Comparison of ENCODE assay signal across 8 cellular contexts in genomic region chr1:230425252-230426061, GRCh38. TPM values are rescaled to one million over a fixed set of nuclear protein-coding genes. Genes with fewer than 3 reads are reported as not detected.
DNase-seq lines count a peak whose midpoint lies in the region; ATAC-seq and TF ChIP-seq lines count a peak whose summit lies in the region.

No MANE protein-coding gene starts in this region.

- peaks cover 2% of the 10 kb centered on the region for H3K36me3 Mint-ChIP-seq in activated CD8-positive, alpha-beta memory T cell treated with anti-CD3 and anti-CD28 coated beads, Interleukin-2, amount 10 ng/mL, durations not matched to agents 7 days and 5 days

- H3K27me3 Mint-ChIP-seq in activated CD8-positive, alpha-beta memory T cell treated with anti-CD3 and anti-CD28 coated beads, Interleukin-2, amount 10 ng/mL, durations not matched to agents 7 days and 5 days = peaks cover 65% of the 10 kb centered on the region

- H3K36me3 ChIP-seq in Peyer's patch (no peaks in the 10 kb centered on the region), heart left ventricle (no peaks in the 10 kb centered on the region)

- H3K4me3 ChIP-seq in Peyer's patch (peak overlapping the region in 3 of 4 donors; percentile 29 to 75 (median 45)), heart left ventricle (peak overlapping the region; percentile 9 to 67 (median 46)), skin epidermis (peak overlapping the region; percentile 9 to 53 (median 30))

- peaks cover under 1% of the 10 kb centered on the region for H3K9me3 Mint-ChIP-seq in activated CD8-positive, alpha-beta memory T cell treated with anti-CD3 and anti-CD28 coated beads, Interleukin-2, amount 10 ng/mL, durations not matched to agents 7 days and 5 days (ENCODE audit: low read depth)

- H3K27me3 ChIP-seq in Peyer's patch (peaks cover 0 to 34% of the 10 kb centered on the region in 2 donors), heart left ventricle (peaks cover 0 to 69% (median 24%) of the 10 kb centered on the region in 9 donors)

- DNase-seq in NCI-H345 (lab: John Stamatoyannopoulos, UW) (peak; percentile 25), NCI-H345 treated with DMSO at 0.1 percent for 48 hours (lab: John Stamatoyannopoulos, UW; ENCODE audit: unreplicated experiment) (no peak), Peyer's patch (no peak), heart left ventricle (peak in 1 of 5 donors; percentile 63)
- no peak for DNase-seq in activated CD8-positive, alpha-beta memory T cell treated with anti-CD3 and anti-CD28 coated beads, Interleukin-2, amount 10 ng/mL, durations not matched to agents 7 days and 5 days

- TF ChIP-seq POLR2A in Peyer's patch (IDR thresholded peaks at IDR 0.05) = no peak
- no peak for TF ChIP-seq POLR2A in heart left ventricle (IDR thresholded peaks at IDR 0.05)

- H3K9me3 ChIP-seq in Peyer's patch (no peaks in the 10 kb centered on the region), heart left ventricle (no peaks in the 10 kb centered on the region)

- no peak for TF ChIP-seq CTCF in Peyer's patch (IDR thresholded peaks at IDR 0.05)
- no peak for TF ChIP-seq CTCF in heart left ventricle (IDR thresholded peaks at IDR 0.05)

- H3K27ac ChIP-seq in Peyer's patch = no peak overlapping the region
- no peak overlapping the region for H3K27ac ChIP-seq in heart left ventricle
- peak overlapping the region in 2 of 21 experiments; percentile 43 to 63 for H3K27ac ChIP-seq in skin epidermis

- CTCF ChIA-PET in activated CD8-positive, alpha-beta memory T cell treated with anti-CD3 and anti-CD28 coated beads, Interleukin-2, amount 10 ng/mL, durations not matched to agents 7 days and 5 days (lab: Charles Lee) = no interaction called here

- ATAC-seq in heart left ventricle (no peak), HG03139 (IDR thresholded peaks at IDR 0.05; ENCODE audit: unreplicated experiment) (no peak), GM21786 (IDR thresholded peaks at IDR 0.05; ENCODE audit: unreplicated experiment) (no peak)
- ATAC-seq in activated CD8-positive, alpha-beta memory T cell treated with anti-CD3 and anti-CD28 coated beads, Interleukin-2, amount 10 ng/mL, durations not matched to agents 7 days and 5 days = no peak

- H3K4me1 ChIP-seq in Peyer's patch = peaks cover 0 to 12% (median 6%) of the 10 kb centered on the region in 4 donors
- H3K4me1 ChIP-seq in heart left ventricle = peaks cover 0 to 25% (median 11%) of the 10 kb centered on the region in 12 donors

- H3K27ac Mint-ChIP-seq in activated CD8-positive, alpha-beta memory T cell treated with anti-CD3 and anti-CD28 coated beads, Interleukin-2, amount 10 ng/mL, durations not matched to agents 7 days and 5 days = no peak overlapping the region

- intact Hi-C loops in heart left ventricle (cut with DNase I) = no loop called here

- H3K4me3 Mint-ChIP-seq in activated CD8-positive, alpha-beta memory T cell treated with anti-CD3 and anti-CD28 coated beads, Interleukin-2, amount 10 ng/mL, durations not matched to agents 7 days and 5 days = no peak overlapping the region

- WGBS in heart left ventricle, 4 donors = 1 to 3% (median 2%) methylated on average over 44 to 103 of the region's 103 CpGs

- H3K4me1 Mint-ChIP-seq in activated CD8-positive, alpha-beta memory T cell treated with anti-CD3 and anti-CD28 coated beads, Interleukin-2, amount 10 ng/mL, durations not matched to agents 7 days and 5 days = peaks cover 30% of the 10 kb centered on the region

RNA-seq across cellular contexts. Expression of gene PGBD5, which starts 0.7 kb away (rescaled TPM):
- total RNA-seq in Peyer's patch (1 to 10 TPM in 1 of 4 donors, under 1 TPM in 3; under 0.01 to 4.1 (median 0.21) TPM), heart left ventricle (10 to 100 TPM in 2 of 9 donors, 1 to 10 TPM in 7; 2.8 to 16.1 (median 7.0) TPM)
- polyA plus RNA-seq in heart left ventricle = 1 to 10 TPM; 1.3 to 2.0 TPM
- not detected for total RNA-seq in activated CD8-positive, alpha-beta memory T cell treated with anti-CD3 and anti-CD28 coated beads, Interleukin-2, amount 10 ng/mL, durations not matched to agents 7 days and 5 days
